ENCODE assay signal across 1 cellular context in the genomic region with DNA sequence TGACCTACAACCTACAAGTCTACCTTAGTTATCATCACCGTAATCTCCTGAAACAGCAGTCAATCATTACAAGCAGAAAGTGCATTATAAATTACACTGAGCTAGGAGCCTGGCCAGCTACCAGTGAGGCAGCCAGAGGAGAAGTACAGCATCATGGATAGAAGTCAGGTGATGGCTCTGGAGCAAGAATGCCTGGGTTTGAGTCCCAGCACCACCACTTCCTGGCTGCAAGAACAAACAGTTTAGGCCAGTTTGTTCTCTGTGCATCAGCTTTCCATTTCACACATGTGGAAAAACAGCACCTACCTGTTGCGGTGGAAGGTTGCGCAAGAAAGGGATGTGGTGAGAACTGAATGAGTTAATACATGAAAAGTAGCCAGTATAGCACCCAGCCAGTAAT.
TF ChIP-seq lines count a peak whose summit lies in the region.

No MANE protein-coding gene starts in this region.

TF ChIP-seq in GM12878, 131 proteins besides CTCF, POLR2A, EP300 and RAD21:
- 0 out of 2 replicates have a peak, but pooled peaks have one; percentile 21 for TF ChIP-seq RUNX3 (IDR thresholded peaks at IDR 0.05; ENCODE audit: low read length)
- TF ChIP-seq CEBPB (IDR thresholded peaks at IDR 0.05; ENCODE audit: borderline replicate concordance in 1 of 2, low read depth in 2 of 2, low read length in 2 of 2), result peak in 1 of 2 experiments; percentile 75; a peak in 1 of 4 replicates
- TF ChIP-seq IRF4 (IDR thresholded peaks at IDR 0.05; ENCODE audit: low read depth, low read length), result no peak
- TF ChIP-seq EZH2 (IDR thresholded peaks at IDR 0.05; ENCODE audit: borderline replicate concordance, control insufficient read depth, low read depth, low read length), result no peak
